ENCODE assay signal across 14 cellular contexts in the genomic region with DNA sequence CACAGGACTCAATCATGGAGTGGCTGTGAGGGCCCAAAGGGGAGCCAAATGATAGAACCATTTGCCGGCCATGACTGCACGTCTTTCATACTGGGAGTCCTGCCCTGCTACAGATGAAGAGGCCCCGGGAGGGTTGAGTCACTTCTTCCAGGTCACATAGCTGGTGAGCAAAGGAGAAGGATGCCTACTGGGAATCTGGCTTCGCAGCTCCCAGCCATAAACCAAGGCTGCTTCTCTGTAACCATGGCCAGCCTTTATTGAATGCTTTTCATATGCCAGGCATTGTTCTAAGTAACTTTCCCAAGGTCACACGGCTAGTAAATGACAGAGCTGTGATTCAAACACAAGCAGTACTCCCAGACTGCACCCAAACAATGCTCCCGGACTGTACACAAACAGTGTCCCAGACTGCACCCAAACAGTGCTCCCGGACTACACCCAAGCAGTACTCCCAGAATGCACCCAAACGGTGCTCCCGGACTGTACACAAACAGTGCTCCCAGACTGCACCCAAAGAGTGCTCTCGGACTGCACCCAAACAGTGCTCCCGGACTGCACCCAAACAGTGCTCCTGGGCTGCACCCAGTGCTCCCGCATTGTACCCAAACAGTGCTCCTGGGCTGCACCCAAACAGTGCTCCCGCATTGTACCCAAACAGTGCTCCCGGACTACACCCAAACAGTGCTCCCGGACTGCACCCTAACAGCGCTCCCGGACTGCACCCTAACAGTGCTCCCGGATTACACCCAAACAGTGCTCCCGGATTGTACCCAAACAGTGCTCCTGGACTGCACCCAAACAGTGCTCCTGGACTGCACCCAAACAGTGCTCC.
DNase-seq lines count a peak whose midpoint lies in the region; ATAC-seq, FAIRE-seq and TF ChIP-seq lines count a peak whose summit lies in the region.
"Had no signal": no experiment of that assay in that cellular context is flagged by ENCODE, and none has a peak within 500 bp of the region (broad histone marks: within the 10 kb centered on the region; RNA-seq: fewer than 3 reads in every experiment).

No MANE protein-coding gene starts in this region.

- H3K27me3 ChIP-seq in HepG2 (ENCODE audit: control insufficient read depth in 1 of 2, insufficient read depth in 2 of 2, low read length in 2 of 2) = no peaks in the 10 kb centered on the region
- no peaks in the 10 kb centered on the region for H3K27me3 ChIP-seq in right lobe of liver
- H3K27me3 ChIP-seq in lower lobe of right lung (ENCODE audit: low read depth) = no peaks in the 10 kb centered on the region

- no peak overlapping the region for H3K4me3 ChIP-seq in HepG2 (replicated peaks in 1 of 3; ENCODE audit: insufficient read depth in 1 of 3, low read depth in 2 of 3, low read length in 3 of 3)
- no peak overlapping the region for H3K4me3 ChIP-seq in right lobe of liver
- H3K4me3 ChIP-seq in choroid plexus epithelial cell (ENCODE audit: low read depth, low read length) = no peak overlapping the region
- H3K4me3 ChIP-seq in lower lobe of right lung = no peak overlapping the region

- intact Hi-C loops in HepG2 (cut with micrococcal nuclease; ENCODE audit: unreplicated experiment) = no loop called here
- intact Hi-C loops in right lobe of liver (cut with DNase I) = no loop called here
- intact Hi-C loops in lower lobe of right lung (cut with DNase I) = no loop called here

- no peak overlapping the region for H2AFZ ChIP-seq in HepG2 (ENCODE audit: low read length)

- no peak overlapping the region for H3K9ac ChIP-seq in HepG2 (ENCODE audit: insufficient read depth, low read depth, low read length)
- H3K9ac ChIP-seq: KMS-11 had no signal

- in situ Hi-C loops in HepG2 (cut with HindIII; ENCODE audit: extremely low pct_ligation_motif_present, low pct_unique_long_range_greater_than_20kb) = no loop called here

- WGBS in HepG2 (ENCODE audit: low lambda C conversion rate) = 64% methylated on average over 5 of the region's 19 CpGs
- WGBS in right lobe of liver (ENCODE audit: insufficient coverage, low coverage, low lambda C conversion rate, missing lambda C conversion rate) = 83% methylated on average over 1 of the region's 19 CpGs

- H3K27ac ChIP-seq in HepG2 (ENCODE audit: extremely low read length, insufficient read depth, low read length) (no peak overlapping the region), right lobe of liver (no peak overlapping the region), lower lobe of right lung (peak overlapping the region; percentile 54)
- H3K27ac ChIP-seq: KMS-11 had no signal

- peaks cover 38% of the 10 kb centered on the region for H3K4me1 ChIP-seq in HepG2 (ENCODE audit: insufficient read depth, low read length)
- H3K4me1 ChIP-seq in right lobe of liver = no peaks in the 10 kb centered on the region
- H3K4me1 ChIP-seq in lower lobe of right lung = peaks cover 20% of the 10 kb centered on the region

- FAIRE-seq in HepG2 (lab: Jason Lieb, UNC) = no peak
- FAIRE-seq: small intestine had no signal

- H3K9me3 ChIP-seq in HepG2 (ENCODE audit: low read length) = no peaks in the 10 kb centered on the region
- no peaks in the 10 kb centered on the region for H3K9me3 ChIP-seq in right lobe of liver
- H3K9me3 ChIP-seq in lower lobe of right lung = no peaks in the 10 kb centered on the region

- TF ChIP-seq EP300 in HepG2 (IDR thresholded peaks at IDR 0.05; ENCODE audit: low read depth in 2 of 2, low read length in 2 of 2) (no peak), HepG2 (CRISPR knock-in tag; IDR thresholded peaks at IDR 0.05; ENCODE audit: borderline replicate concordance) (no peak)

- no peak for TF ChIP-seq CTCF in HepG2 (CRISPR knock-in tag; IDR thresholded peaks at IDR 0.05)
- no peak for TF ChIP-seq CTCF in right lobe of liver (IDR thresholded peaks at IDR 0.05)
- no peak for TF ChIP-seq CTCF in choroid plexus epithelial cell (conservative IDR thresholded peaks at IDR 0.05; ENCODE audit: low read depth, low read length)
- TF ChIP-seq CTCF in lower lobe of right lung (IDR thresholded peaks at IDR 0.05) = no peak

- TF ChIP-seq RAD21 in HepG2 (CRISPR knock-in tag; IDR thresholded peaks at IDR 0.05) = no peak

- TF ChIP-seq POLR2A in HepG2 (IDR thresholded peaks at IDR 0.05; ENCODE audit: insufficient read depth in 1 of 2, low read depth in 2 of 2, low read length in 2 of 2) = no peak
- no peak for TF ChIP-seq POLR2A in right lobe of liver (IDR thresholded peaks at IDR 0.05)

- POLR2A ChIA-PET in HepG2 (lab: Yijun Ruan, JAX) = interaction anchor here (0.6 to 1.0 kb wide), 2 partner anchors 17 to 32 kb away, joined by 3 to 6 read pairs; no protein-coding TSS in a partner anchor

- no TSS peak for BruUV-seq in HepG2 (replicated peaks; lab: Mats Ljungman, UMichigan)

- no peak for DNase-seq in HepG2 (ENCODE audit: low spot score)
- DNase-seq in right lobe of liver = no peak
- DNase-seq in choroid plexus epithelial cell (ENCODE audit: low read depth) = peak; percentile 49
- no peak for DNase-seq in lower lobe of right lung
- no peak for DNase-seq in NCI-H524 treated with DMSO at 0.1 percent for 48 hours (lab: John Stamatoyannopoulos, UW)
- no peak for DNase-seq in NCI-H748 (lab: John Stamatoyannopoulos, UW; ENCODE audit: unreplicated experiment)
- DNase-seq: dermis blood vessel endothelial cell, DMS 273 treated with DMSO at 0.1 percent for 48 hours, NCI-H146, NCI-H526 treated with DMSO at 0.1 percent for 48 hours, small intestine had no signal

- CTCF ChIA-PET in HepG2 (lab: Yijun Ruan, JAX; ENCODE audit: low intra/inter-chr PET ratio, low total read pairs) = no interaction called here

- H4K20me1 ChIP-seq in HepG2 (ENCODE audit: insufficient read depth, low read length) = no peaks in the 10 kb centered on the region

- ATAC-seq in HepG2 (no peak; the same call in 2 of the 3 replicates), right lobe of liver (no peak), lower lobe of right lung (no peak), GM19397 (IDR thresholded peaks at IDR 0.05; ENCODE audit: unreplicated experiment) (no peak), HG03442 (IDR thresholded peaks at IDR 0.05; ENCODE audit: unreplicated experiment) (no peak)

- no peaks in the 10 kb centered on the region for H3K36me3 ChIP-seq in HepG2 (replicated peaks in 1 of 2; ENCODE audit: control insufficient read depth in 1 of 2, insufficient read depth in 2 of 2, low read length in 2 of 2)
- no peaks in the 10 kb centered on the region for H3K36me3 ChIP-seq in right lobe of liver
- H3K36me3 ChIP-seq in lower lobe of right lung = no peaks in the 10 kb centered on the region

- no peak overlapping the region for H3K4me2 ChIP-seq in HepG2 (ENCODE audit: low read depth, low read length)
- H3K4me2 ChIP-seq: KMS-11 had no signal

- no peaks in the 10 kb centered on the region for H3K79me2 ChIP-seq in HepG2 (ENCODE audit: insufficient read depth, low read length)

TF ChIP-seq in HepG2, 621 proteins besides CTCF, POLR2A, EP300 and RAD21:
- TF ChIP-seq SOX6 (IDR thresholded peaks at IDR 0.05) (no peak), SOX6 (CRISPR knock-in tag; IDR thresholded peaks at IDR 0.05) (0 out of 2 replicates have a peak, but pooled peaks have one; percentile 11), ZNF263 (CRISPR knock-in tag; IDR thresholded peaks at IDR 0.05) (peak; percentile 96)
- TF ChIP-seq, protein P1, sequence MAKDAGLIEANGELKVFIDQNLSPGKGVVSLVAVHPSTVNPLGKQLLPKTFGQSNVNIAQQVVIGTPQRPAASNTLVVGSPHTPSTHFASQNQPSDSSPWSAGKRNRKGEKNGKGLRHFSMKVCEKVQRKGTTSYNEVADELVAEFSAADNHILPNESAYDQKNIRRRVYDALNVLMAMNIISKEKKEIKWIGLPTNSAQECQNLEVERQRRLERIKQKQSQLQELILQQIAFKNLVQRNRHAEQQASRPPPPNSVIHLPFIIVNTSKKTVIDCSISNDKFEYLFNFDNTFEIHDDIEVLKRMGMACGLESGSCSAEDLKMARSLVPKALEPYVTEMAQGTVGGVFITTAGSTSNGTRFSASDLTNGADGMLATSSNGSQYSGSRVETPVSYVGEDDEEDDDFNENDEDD (CRISPR knock-in tag; IDR thresholded peaks at IDR 0.05; ENCODE audit: borderline replicate concordance) = no peak
